ENCODE assay signal across 18 cellular contexts in the genomic region with DNA sequence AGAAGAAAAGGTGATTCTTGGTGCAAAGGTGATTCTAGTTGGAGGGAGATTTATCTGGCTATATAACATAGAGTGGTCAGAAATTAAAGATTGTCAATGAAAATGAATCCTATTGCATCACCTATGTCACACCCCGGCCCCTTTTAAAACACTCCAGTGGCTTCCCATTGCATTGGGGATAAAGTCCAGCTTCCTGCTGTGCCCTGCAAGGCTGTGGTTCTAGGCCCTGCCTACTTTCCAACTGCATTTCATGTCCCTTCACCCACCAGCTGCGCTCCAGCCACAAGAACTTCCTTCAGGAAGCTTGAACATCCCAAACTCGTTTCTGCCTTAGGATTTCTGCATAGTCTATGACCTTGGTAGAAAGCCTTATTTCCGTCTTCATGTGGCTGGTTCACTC.
"Had no signal": no experiment of that assay in that cellular context is flagged by ENCODE, and none has a peak within 500 bp of the region (broad histone marks: within the 10 kb centered on the region; RNA-seq: fewer than 3 reads in every experiment).

No MANE protein-coding gene starts in this region.

- DNase-seq: activated CD4-positive, alpha-beta memory T cell treated with anti-CD3 and anti-CD28 coated beads for 36 hours; activated CD4-positive, alpha-beta T cell treated with anti-CD3 and anti-CD28 coated beads for 48 hours; activated effector memory CD4-positive, alpha-beta T cell treated with anti-CD3 and anti-CD28 coated beads, Interleukin-2, amount 50 U/mL, for 16 hours; activated naive CD4-positive, alpha-beta T cell treated with anti-CD3 and anti-CD28 coated beads, Interleukin-2, amount 10 ng/mL, durations not matched to agents 7 days and 5 days; activated T-cell treated with anti-CD3 and anti-CD28 coated beads for 4 hours; dermis blood vessel endothelial cell; effector CD8-positive, alpha-beta T cell; foreskin keratinocyte; kidney; left lung; T1000 had no signal

- H3K27ac ChIP-seq: cardiac muscle cell, foreskin keratinocyte, left lung, prostate gland, right atrium auricular region, skin epidermis, vagina had no signal

- H3K4me3 ChIP-seq: cardiac muscle cell, left lung, prostate gland, right atrium auricular region, skin epidermis, vagina had no signal

- H3K9me3 ChIP-seq: left lung, prostate gland, right atrium auricular region, vagina had no signal

- H3K27me3 ChIP-seq: cardiac muscle cell, left lung, right atrium auricular region, vagina had no signal

- H3K4me1 ChIP-seq: foreskin keratinocyte, left lung, prostate gland, vagina had no signal

- ATAC-seq: foreskin keratinocyte; left lung; natural killer cell treated with Interleukin-12 subunit alpha and Interleukin-12 subunit beta and Interleukin-15 and Interleukin-18, amount 100 ng/mL, for 72 hours; stimulated activated memory B cell treated with anti-CD40 and anti-IgM and Interleukin-4, amounts not matched to agents 10 μg/mL and 1 μg/mL and 100 μg/mL, for 72 hours had no signal

- H3K36me3 ChIP-seq: cardiac muscle cell, left lung, prostate gland, right atrium auricular region, vagina had no signal
